ENCODE assay signal across 16 cellular contexts in the genomic region with DNA sequence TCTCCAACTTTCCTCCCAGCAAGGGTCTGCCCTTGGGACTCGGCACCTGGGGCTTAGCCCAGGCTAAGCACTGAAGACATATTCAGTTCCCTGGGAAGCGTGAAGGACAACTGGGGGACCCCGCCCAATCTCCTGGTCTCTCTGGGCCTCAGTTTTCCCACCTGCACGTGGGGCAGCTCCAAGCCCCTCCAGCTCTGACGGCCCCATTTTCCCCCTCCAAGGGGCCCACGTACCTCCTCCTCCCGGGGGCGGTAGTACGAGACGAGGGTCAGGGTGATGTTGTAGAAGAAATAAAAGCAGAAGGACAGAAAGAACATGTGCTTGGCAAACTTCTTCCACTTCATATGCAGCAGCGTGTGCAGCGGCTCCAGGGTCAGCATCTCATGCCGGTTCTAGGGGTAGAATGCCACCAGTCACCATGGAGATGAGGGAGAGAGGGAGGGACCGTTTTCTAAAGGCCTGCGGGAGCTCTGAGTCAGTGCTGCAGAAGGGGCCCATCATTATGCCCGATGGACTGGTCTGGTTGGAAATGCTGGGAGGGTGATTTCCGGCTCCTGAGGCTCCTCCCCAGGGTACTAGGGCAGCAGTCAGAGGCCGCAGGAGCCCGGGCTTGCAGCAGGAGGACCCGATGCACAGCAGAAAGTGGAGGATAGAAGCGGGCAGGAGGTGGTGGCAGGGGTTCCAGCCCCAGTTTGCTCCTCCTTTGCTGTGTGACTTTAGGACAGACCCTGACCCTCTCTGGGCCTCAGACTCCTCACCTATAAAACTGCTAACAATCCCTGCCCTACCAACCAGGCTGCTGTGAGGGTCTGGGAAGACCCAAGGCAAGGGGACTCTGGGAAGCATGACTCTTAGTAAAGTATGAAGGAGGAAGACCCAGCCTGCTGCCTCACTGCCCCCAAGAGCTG. TPM values are rescaled to one million over a fixed set of nuclear protein-coding genes. Genes with fewer than 3 reads are reported as not detected.
DNase-seq lines count a peak whose midpoint lies in the region; ATAC-seq, FAIRE-seq and TF ChIP-seq lines count a peak whose summit lies in the region.
"Had no signal": no experiment of that assay in that cellular context is flagged by ENCODE, and none has a peak within 500 bp of the region (broad histone marks: within the 10 kb centered on the region; RNA-seq: fewer than 3 reads in every experiment).

No MANE protein-coding gene starts in this region.

- H3K27ac ChIP-seq in H1 (ENCODE audit: low read depth, low read length) (no peak overlapping the region), neuronal stem cell (replicated peaks; ENCODE audit: low read length) (peak overlapping the region; percentile 55)
- H3K27ac ChIP-seq: neutrophil had no signal

- no peak overlapping the region for H3K56ac ChIP-seq in H1 (replicated peaks; ENCODE audit: insufficient read length, low read depth, low read length)

- TF ChIP-seq CTCF in NB4 (IDR thresholded peaks at IDR 0.05; ENCODE audit: low read depth, low read length) = no peak
- no peak for TF ChIP-seq CTCF in H1 (IDR thresholded peaks at IDR 0.05; ENCODE audit: control extremely low read depth in 1 of 3, insufficient read depth in 1 of 3, low read depth in 1 of 3, low read length in 3 of 3)

- no peak overlapping the region for H4K91ac ChIP-seq in H1 (replicated peaks; ENCODE audit: insufficient read length, low read length)
- no peak overlapping the region for H4K91ac ChIP-seq in neuronal stem cell (ENCODE audit: low read depth, low read length, poor library complexity)

- H2BK5ac ChIP-seq in H1 (ENCODE audit: low read depth, low read length) = no peak overlapping the region
- H2BK5ac ChIP-seq in neuronal stem cell (ENCODE audit: low read length) = peak overlapping the region; percentile 83

- H3K36me3 ChIP-seq in H1 (ENCODE audit: control insufficient read depth in 2 of 4, insufficient read depth in 4 of 4, low read length in 3 of 4) (no peaks in the 10 kb centered on the region), neuronal stem cell (replicated peaks in 1 of 2; ENCODE audit: control insufficient read depth in 2 of 2, insufficient read depth in 2 of 2, low read length in 2 of 2) (no peaks in the 10 kb centered on the region)
- H3K36me3 ChIP-seq: neutrophil had no signal

- 87% methylated on average over 20 of the region's 21 CpGs; no CpG with 5 or more reads in 1 of the 2 experiments for WGBS in H1 (ENCODE audit: extremely low coverage in 1 of 2, insufficient coverage in 1 of 2, insufficient read length in 1 of 2, insufficient replicate concordance in 2 of 2, low coverage in 1 of 2, low lambda C conversion rate in 2 of 2, missing lambda C conversion rate in 1 of 2), 2 experiments
- WGBS in neuronal stem cell (ENCODE audit: extremely low coverage in 2 of 2, insufficient read length in 2 of 2, insufficient replicate concordance in 1 of 2), 2 donors = no CpG with 5 or more reads among the region's 21 CpGs

- H3K18ac ChIP-seq in H1 (ENCODE audit: extremely low read depth, low read length) (no peak overlapping the region), neuronal stem cell (ENCODE audit: low read length) (peak overlapping the region; percentile 76)

- POLR2A ChIA-PET in H1 (lab: Charles Lee; ENCODE audit: partially characterized antibody) = no interaction called here

- no peak overlapping the region for H4K5ac ChIP-seq in H1 (ENCODE audit: insufficient read length, low read depth, low read length)

- H2BK12ac ChIP-seq in H1 (ENCODE audit: low read depth, low read length) (no peak overlapping the region), neuronal stem cell (ENCODE audit: low read length) (no peak overlapping the region)

- no peak overlapping the region for H2BK20ac ChIP-seq in H1 (ENCODE audit: low read length)

- no peak for FAIRE-seq in H1 (lab: Jason Lieb, UNC)
- FAIRE-seq in frontal cortex (lab: Jason Lieb, UNC) = no peak
- FAIRE-seq: G401.6 had no signal

- H2BK15ac ChIP-seq in H1 (ENCODE audit: low read length) (no peak overlapping the region), neuronal stem cell (ENCODE audit: low read length) (peak overlapping the region; percentile 51)

- H3K14ac ChIP-seq in H1 (ENCODE audit: insufficient read length) (no peak overlapping the region), neuronal stem cell (ENCODE audit: low read length) (no peak overlapping the region)

- H3K79me2 ChIP-seq in H1 (ENCODE audit: control insufficient read depth in 1 of 2, insufficient read depth in 2 of 2, low read length in 2 of 2) = no peaks in the 10 kb centered on the region

- H3K79me1 ChIP-seq in H1 (ENCODE audit: low read depth, low read length) = no peaks in the 10 kb centered on the region
- peaks cover 1% of the 10 kb centered on the region for H3K79me1 ChIP-seq in neuronal stem cell (ENCODE audit: low read depth, low read length)

- no peak for TF ChIP-seq RAD21 in H1 (IDR thresholded peaks at IDR 0.05 in 1 of 2, conservative IDR thresholded peaks at IDR 0.05 in 1 of 2; ENCODE audit: low read depth in 2 of 2, low read length in 2 of 2)

- H3K23me2 ChIP-seq in H1 (ENCODE audit: low read depth, low read length) = peaks cover 3% of the 10 kb centered on the region; the same call in 1 of the 2 replicates

- H4K8ac ChIP-seq in H1 (ENCODE audit: extremely low read depth, insufficient read depth, low read length) (no peak overlapping the region), neuronal stem cell (ENCODE audit: low read depth, low read length) (no peak overlapping the region)

- H2BK120ac ChIP-seq in H1 (replicated peaks; ENCODE audit: low read depth, low read length) = no peak overlapping the region
- peak overlapping the region; percentile 96 for H2BK120ac ChIP-seq in neuronal stem cell (ENCODE audit: low read depth, low read length)

- H3K4me1 ChIP-seq in H1 (replicated peaks in 1 of 4; ENCODE audit: control insufficient read depth in 3 of 4, insufficient read depth in 4 of 4, low read length in 3 of 4) = peaks cover 0 to 13% (median 4%) of the 10 kb centered on the region in 4 experiments; a peak in 5 of 7 replicates
- peaks cover 25 to 36% of the 10 kb centered on the region in 2 donors for H3K4me1 ChIP-seq in neuronal stem cell (ENCODE audit: control insufficient read depth in 2 of 2, insufficient read depth in 1 of 2, low read depth in 1 of 2, low read length in 2 of 2)

- no peaks in the 10 kb centered on the region for H3K9me3 ChIP-seq in H1 (ENCODE audit: insufficient read depth in 2 of 2, low read depth in 1 of 2, low read length in 1 of 2)
- no peaks in the 10 kb centered on the region for H3K9me3 ChIP-seq in neuronal stem cell (replicated peaks in 1 of 2; ENCODE audit: control insufficient read depth in 2 of 2, insufficient read depth in 1 of 2, low read depth in 1 of 2, low read length in 2 of 2)
- H3K9me3 ChIP-seq: neutrophil had no signal

- H3K27me3 ChIP-seq in H1 (replicated peaks in 1 of 4; ENCODE audit: control insufficient read depth in 3 of 4, extremely low read depth in 1 of 4, insufficient read depth in 3 of 4, low read length in 3 of 4) (no peaks in the 10 kb centered on the region), neuronal stem cell (ENCODE audit: control insufficient read depth in 3 of 3, insufficient read depth in 3 of 3, low read depth in 1 of 3, low read length in 3 of 3) (no peaks in the 10 kb centered on the region)

- H2AFZ ChIP-seq in H1 (ENCODE audit: low read length) (no peak overlapping the region), neuronal stem cell (ENCODE audit: low read length) (peak overlapping the region; percentile 63)

- ATAC-seq in GM21529 (IDR thresholded peaks at IDR 0.05; ENCODE audit: unreplicated experiment) = no peak

- no peaks in the 10 kb centered on the region for H4K20me1 ChIP-seq in H1 (replicated peaks in 1 of 2; ENCODE audit: control insufficient read depth in 1 of 2, insufficient read depth in 2 of 2, low read length in 2 of 2)

- DNase-seq in Ammon's horn (ENCODE audit: low spot score) = peak; percentile 47
- DNase-seq in NB4 (ENCODE audit: low read depth) = peak; percentile 39
- DNase-seq in H1 (ENCODE audit: low read depth in 1 of 2, low spot score in 2 of 2) = no peak
- no peak for DNase-seq in neuronal stem cell (ENCODE audit: low spot score)
- no peak for DNase-seq in dedifferentiated amniotic fluid mesenchymal stem cell (ENCODE audit: extremely low spot score)
- DNase-seq in stimulated activated naive CD4-positive, alpha-beta T cell (lab: John Stamatoyannopoulos, UW) = no peak
- DNase-seq in frontal cortex (ENCODE audit: low spot score in 2 of 2) = no peak
- DNase-seq: activated CD4-positive, alpha-beta T cell treated with anti-CD3 and anti-CD28 coated beads for 48 hours; cerebellar nuclear complex; OCI-M1 had no signal

- H2AK5ac ChIP-seq in H1 (ENCODE audit: low read depth, low read length) (no peak overlapping the region; the same call in 1 of the 2 replicates), neuronal stem cell (ENCODE audit: low read depth, low read length) (peak overlapping the region; percentile 97)

- no peak overlapping the region for H3K9ac ChIP-seq in H1 (replicated peaks in 1 of 4; ENCODE audit: extremely low read depth in 1 of 4, low read depth in 3 of 4, low read length in 3 of 4)
- no peak overlapping the region for H3K9ac ChIP-seq in neuronal stem cell (ENCODE audit: low read depth, low read length, poor library complexity)

- H3K4me3 ChIP-seq in NB4 (ENCODE audit: low read depth, low read length) (no peak overlapping the region), H1 (ENCODE audit: extremely low read depth in 1 of 4, insufficient read depth in 2 of 4, low read depth in 3 of 4, low read length in 4 of 4) (no peak overlapping the region), neuronal stem cell (ENCODE audit: low read length in 2 of 2) (peak overlapping the region in 1 of 2 donors; percentile 17)

- H3K4ac ChIP-seq in H1 (replicated peaks; ENCODE audit: insufficient read length, low read depth, low read length) = no peak overlapping the region
- H3K4ac ChIP-seq in neuronal stem cell (ENCODE audit: low read length) = no peak overlapping the region

- TF ChIP-seq EP300 in H1 (IDR thresholded peaks at IDR 0.05; ENCODE audit: borderline replicate concordance in 1 of 2, low read depth in 2 of 2, low read length in 2 of 2) = no peak

- CTCF ChIA-PET in H1 (lab: Charles Lee; ENCODE audit: partially characterized antibody) = interaction anchor here (1.4 kb wide), 1 partner anchor 30 kb away, joined by 3 read pairs; no protein-coding TSS in a partner anchor

- H3K4me2 ChIP-seq in H1 (ENCODE audit: insufficient read depth in 1 of 2, low read depth in 2 of 2, low read length in 2 of 2) (no peak overlapping the region), neuronal stem cell (ENCODE audit: insufficient read depth, low read length, poor library complexity, severe bottlenecking) (peak overlapping the region; percentile 34)

- H3K23ac ChIP-seq in H1 (ENCODE audit: insufficient read length) = no peak overlapping the region
- H3K23ac ChIP-seq in neuronal stem cell (ENCODE audit: low read depth, low read length, poor library complexity) = no peak overlapping the region

- TF ChIP-seq POLR2A in NB4 (IDR thresholded peaks at IDR 0.05; ENCODE audit: extremely low read depth, insufficient read length) = no peak
- TF ChIP-seq POLR2A in H1 (IDR thresholded peaks at IDR 0.05; ENCODE audit: control extremely low read depth in 1 of 2, low read depth in 2 of 2, low read length in 2 of 2) = no peak

RNA-seq across cellular contexts. Expression of gene TRPV3, which starts 28.8 kb away (rescaled TPM):
- 0.40 and 0.56 TPM in 2 replicates for total RNA-seq in H1 (2021; fragmentation: NEBNext Ultra II Directional; extraction: Animal tissue kit (Norgen Biotek cat#: 25700))
- polyA plus RNA-seq in H1 (2011; rRNA removed) = 1.0 and 1.1 TPM in 2 replicates
- 1.6 TPM for polyA plus RNA-seq in H1 (2011; cell fraction: cytosol; rRNA removed)
- polyA plus RNA-seq in H1 (2011; cell fraction: nucleus; rRNA removed) = 3.0 TPM
- polyA plus RNA-seq in H1 (2012, experiment 1 of 2) = 0.55 to 0.91 TPM (median 0.73 TPM) in 4 replicates
- polyA plus RNA-seq in H1 (2012, experiment 2 of 2) = 0.12 TPM
- polyA plus RNA-seq in H1 (2013, experiment 1 of 2) = 0.36 TPM
- polyA plus RNA-seq in H1 (2013, experiment 2 of 2) = 0.28 TPM
- polyA minus RNA-seq in H1 (2011; rRNA and poly(A)+ RNA removed) = 1.9 and 5.2 TPM in 2 replicates
- 1.3 TPM for polyA minus RNA-seq in H1 (2011; cell fraction: cytosol; rRNA and poly(A)+ RNA removed)
- 1.9 TPM for polyA minus RNA-seq in H1 (2011; cell fraction: nucleus; rRNA and poly(A)+ RNA removed)
- 2.0 TPM for polyA plus RNA-seq in neuronal stem cell (2013, experiment 1 of 2)
- polyA plus RNA-seq in neuronal stem cell (2013, experiment 2 of 2) = 2.4 TPM
- 0.82 TPM for total RNA-seq in frontal cortex

RNA-seq across cellular contexts. Expression of gene ASPA, which starts 53.1 kb away (rescaled TPM):
- total RNA-seq in H1 (2021; fragmentation: NEBNext Ultra II Directional; extraction: Animal tissue kit (Norgen Biotek cat#: 25700)) = not detected in 2 replicates
- polyA plus RNA-seq in H1 (2011; rRNA removed) = 0.03 TPM in 1 of 2 replicates, not detected in the other
- polyA plus RNA-seq in H1 (2011; cell fraction: cytosol; rRNA removed) = 0.01 TPM
- polyA plus RNA-seq in H1 (2011; cell fraction: nucleus; rRNA removed) = 0.04 TPM
- not detected in 4 replicates for polyA plus RNA-seq in H1 (2012, experiment 1 of 2)
- polyA plus RNA-seq in H1 (2012, experiment 2 of 2) = not detected
- polyA plus RNA-seq in H1 (2013, experiment 1 of 2) = 0.08 TPM
- polyA plus RNA-seq in H1 (2013, experiment 2 of 2) = 0.04 TPM
- not detected in 2 replicates for polyA minus RNA-seq in H1 (2011; rRNA and poly(A)+ RNA removed)
- not detected for polyA minus RNA-seq in H1 (2011; cell fraction: cytosol; rRNA and poly(A)+ RNA removed)
- not detected for polyA minus RNA-seq in H1 (2011; cell fraction: nucleus; rRNA and poly(A)+ RNA removed)
- not detected for polyA plus RNA-seq in neuronal stem cell (2013, experiment 1 of 2)
- not detected for polyA plus RNA-seq in neuronal stem cell (2013, experiment 2 of 2)
- 0.41 TPM for total RNA-seq in frontal cortex
- total RNA-seq: kidney epithelial cell; T-helper 1 cell treated with Interleukin-12 subunit alpha and Interleukin-12 subunit beta and Interleukin-4 antibody, amounts not matched to agents 30 ng/mL and 1 ng/mL, for 36 hours had no signal
- polyA plus RNA-seq: BJ had no signal

RNA-seq across cellular contexts. Expression of gene SPATA22, which starts 57.2 kb away (rescaled TPM):
- not detected in 2 replicates for total RNA-seq in H1 (2021; fragmentation: NEBNext Ultra II Directional; extraction: Animal tissue kit (Norgen Biotek cat#: 25700))
- 0.06 TPM in 1 of 2 replicates, not detected in the other for polyA plus RNA-seq in H1 (2011; rRNA removed)
- not detected for polyA plus RNA-seq in H1 (2011; cell fraction: cytosol; rRNA removed)
- polyA plus RNA-seq in H1 (2011; cell fraction: nucleus; rRNA removed) = not detected
- polyA plus RNA-seq in H1 (2012, experiment 1 of 2) = not detected in 4 replicates
- polyA plus RNA-seq in H1 (2012, experiment 2 of 2) = not detected
- 0.04 TPM for polyA plus RNA-seq in H1 (2013, experiment 1 of 2)
- 0.07 TPM for polyA plus RNA-seq in H1 (2013, experiment 2 of 2)
- polyA minus RNA-seq in H1 (2011; rRNA and poly(A)+ RNA removed) = not detected in 2 replicates
- not detected for polyA minus RNA-seq in H1 (2011; cell fraction: cytosol; rRNA and poly(A)+ RNA removed)
- not detected for polyA minus RNA-seq in H1 (2011; cell fraction: nucleus; rRNA and poly(A)+ RNA removed)
- polyA plus RNA-seq in neuronal stem cell (2013, experiment 1 of 2) = 0.15 TPM
- 0.39 TPM for polyA plus RNA-seq in neuronal stem cell (2013, experiment 2 of 2)
- total RNA-seq in frontal cortex = 3.7 TPM
- total RNA-seq: kidney epithelial cell; T-helper 1 cell treated with Interleukin-12 subunit alpha and Interleukin-12 subunit beta and Interleukin-4 antibody, amounts not matched to agents 30 ng/mL and 1 ng/mL, for 36 hours had no signal
- polyA plus RNA-seq: BJ had no signal

Comparison
In these comparisons a context has a peak if more than half of its experiments do, and no peak if none do; other contexts are left out.
1. DNase-seq: peak in Ammon's horn (single experiment) and NB4 (single experiment); none in H1 (0 of 2), neuronal stem cell (single experiment), dedifferentiated amniotic fluid mesenchymal stem cell (single experiment), stimulated activated naive CD4-positive, alpha-beta T cell (0 of 6) and frontal cortex (0 of 2).